9 cellular contexts compared by ENCODE assay signal in the genomic region with DNA sequence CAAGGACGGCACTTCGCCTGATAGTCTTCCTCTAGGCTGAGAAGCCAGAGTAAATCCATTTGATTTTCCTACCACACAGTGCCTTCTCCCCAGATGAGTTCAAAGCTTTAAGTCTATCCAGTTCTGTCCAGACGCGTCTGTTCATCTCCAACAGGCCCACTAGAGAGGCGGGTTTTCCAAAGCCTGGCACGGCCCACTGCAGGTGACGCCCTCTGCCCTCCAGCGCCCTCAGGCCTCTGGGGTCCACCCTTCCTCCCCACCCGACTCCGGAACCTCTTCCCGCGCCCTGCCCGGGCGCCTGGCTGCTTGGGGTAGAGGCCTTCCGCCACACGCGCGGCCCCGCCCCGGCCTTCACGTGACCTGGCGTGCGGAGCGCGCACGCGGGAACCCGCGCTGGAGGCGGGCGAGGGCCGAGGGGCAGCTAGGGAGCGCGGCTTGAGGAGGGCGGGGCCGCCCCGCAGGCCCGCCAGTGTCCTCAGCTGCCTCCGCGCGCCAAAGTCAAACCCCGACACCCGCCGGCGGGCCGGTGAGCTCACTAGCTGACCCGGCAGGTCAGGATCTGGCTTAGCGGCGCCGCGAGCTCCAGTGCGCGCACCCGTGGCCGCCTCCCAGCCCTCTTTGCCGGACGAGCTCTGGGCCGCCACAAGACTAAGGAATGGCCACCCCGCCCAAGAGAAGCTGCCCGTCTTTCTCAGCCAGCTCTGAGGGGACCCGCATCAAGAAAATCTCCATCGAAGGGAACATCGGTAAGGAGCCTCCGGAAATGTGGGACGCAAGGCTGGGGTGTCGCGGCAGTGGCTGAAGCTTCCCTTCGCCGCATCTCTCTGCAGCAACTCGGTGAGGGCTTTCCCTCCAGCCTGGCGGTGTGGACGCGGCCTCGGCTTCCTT. TPM values are rescaled to one million over a fixed set of nuclear protein-coding genes. Genes with fewer than 3 reads are reported as not detected.
DNase-seq lines count a peak whose midpoint lies in the region; ATAC-seq, FAIRE-seq and TF ChIP-seq lines count a peak whose summit lies in the region.
"Had no signal": no experiment of that assay in that cellular context is flagged by ENCODE, and none has a peak within 500 bp of the region (broad histone marks: within the 10 kb centered on the region; RNA-seq: fewer than 3 reads in every experiment).

A gene (plus strand): TSS at position 469 of the 888 bp plus-strand sequence. CDS start 187 bp downstream, at position 656.

- ATAC-seq in HG03442 (IDR thresholded peaks at IDR 0.05; ENCODE audit: unreplicated experiment), result peak; percentile 83

- peak; percentile 85 for FAIRE-seq in GM19239 (lab: Jason Lieb, UNC)
- FAIRE-seq: islet of Langerhans had no signal

- no peaks in the 10 kb centered on the region for H3K9me3 Mint-ChIP-seq in activated CD4-positive, alpha-beta T cell treated with anti-CD3 and anti-CD28 coated beads, Interleukin-2, amount 10 ng/mL, durations not matched to agents 24 days and 14 days

- POLR2A ChIA-PET in BJ (lab: Charles Lee), result no interaction called here

- DNase-seq in BJ (ENCODE audit: low read depth) (peak; percentile 55), GM19239 (ENCODE audit: insufficient read length, low spot score) (peak; percentile 67), NCI-H524 treated with DMSO at 0.1 percent for 48 hours (lab: John Stamatoyannopoulos, UW) (peak; percentile 62), cortex of kidney (lab: John Stamatoyannopoulos, UW) (peak; percentile 50), left kidney (ENCODE audit: low read depth, low spot score) (peak; percentile 97)
- DNase-seq in activated CD4-positive, alpha-beta T cell treated with anti-CD3 and anti-CD28 coated beads, Interleukin-2, amount 10 ng/mL, durations not matched to agents 24 days and 14 days, result peak; percentile 96
- peak; percentile 86 for DNase-seq in stimulated activated CD4-positive, alpha-beta T cell treated with anti-CD3 and anti-CD28 coated beads, Interleukin-1b, Interleukin-23, amount 100 ng/mL, for 48 hours

- CTCF ChIA-PET in BJ (lab: Yijun Ruan, JAX), result interaction anchor here (1.0 to 1.5 kb wide), 3 partner anchors 9 to 288 kb away, joined by 3 read pairs; a partner anchor contains a TSS

- peak within 1 kb of the TSS; percentile 94 for H3K27ac Mint-ChIP-seq in activated CD4-positive, alpha-beta T cell treated with anti-CD3 and anti-CD28 coated beads, Interleukin-2, amount 10 ng/mL, durations not matched to agents 24 days and 14 days

- no peak for TF ChIP-seq CTCF in BJ (IDR thresholded peaks at IDR 0.05; ENCODE audit: insufficient read depth, low read depth, low read length)

- H3K4me1 Mint-ChIP-seq in activated CD4-positive, alpha-beta T cell treated with anti-CD3 and anti-CD28 coated beads, Interleukin-2, amount 10 ng/mL, durations not matched to agents 24 days and 14 days, result peaks cover 45% of the 10 kb centered on the region

- no peaks in the 10 kb centered on the region for H3K36me3 ChIP-seq in BJ (ENCODE audit: control insufficient read depth, insufficient read depth, low read length)

- H3K4me3 Mint-ChIP-seq in activated CD4-positive, alpha-beta T cell treated with anti-CD3 and anti-CD28 coated beads, Interleukin-2, amount 10 ng/mL, durations not matched to agents 24 days and 14 days, result peak within 1 kb of the TSS; percentile 99

- no peaks in the 10 kb centered on the region for H3K27me3 ChIP-seq in BJ (ENCODE audit: control insufficient read depth, insufficient read depth, low read length)

- no peaks in the 10 kb centered on the region for H3K27me3 Mint-ChIP-seq in activated CD4-positive, alpha-beta T cell treated with anti-CD3 and anti-CD28 coated beads, Interleukin-2, amount 10 ng/mL, durations not matched to agents 24 days and 14 days

- intact Hi-C loops in activated CD4-positive, alpha-beta T cell treated with anti-CD3 and anti-CD28 coated beads, Interleukin-2, amount 10 ng/mL, durations not matched to agents 24 days and 14 days (cut with micrococcal nuclease), result loop anchor here (1.0 to 10.0 kb wide), 6 partner anchors 13 to 305 kb away; a partner anchor contains a TSS

- peak within 1 kb of the TSS; percentile 63 for H3K4me3 ChIP-seq in BJ (ENCODE audit: low read depth, low read length)

- peaks cover 15% of the 10 kb centered on the region for H3K36me3 Mint-ChIP-seq in activated CD4-positive, alpha-beta T cell treated with anti-CD3 and anti-CD28 coated beads, Interleukin-2, amount 10 ng/mL, durations not matched to agents 24 days and 14 days (ENCODE audit: low read depth)

RNA-seq across cellular contexts. Expression of the gene that starts here (rescaled TPM):
- 3.8 and 7.2 TPM in 2 replicates for polyA plus RNA-seq in BJ (2011; rRNA removed)
- polyA minus RNA-seq in BJ (2011; rRNA and poly(A)+ RNA removed), result 0.76 and 1.5 TPM in 2 replicates
- 35.6 and 37.0 TPM in 2 replicates for total RNA-seq in activated CD4-positive, alpha-beta T cell treated with anti-CD3 and anti-CD28 coated beads, Interleukin-2, amount 10 ng/mL, durations not matched to agents 24 days and 14 days

Comparison
In these comparisons a context has a peak if more than half of its experiments do, and no peak if none do; other contexts are left out.
1. Peak in every context shown above with its lines: DNase-seq, ATAC-seq and H3K4me3 ChIP-seq.